19 cellular contexts compared by ENCODE assay signal in genomic region chr11:75305993-75306392, GRCh38. TPM values are rescaled to one million over a fixed set of nuclear protein-coding genes. Genes with fewer than 3 reads are reported as not detected.
DNase-seq lines count a peak whose midpoint lies in the region; ATAC-seq and TF ChIP-seq lines count a peak whose summit lies in the region.
"Had no signal": no experiment of that assay in that cellular context is flagged by ENCODE, and none has a peak within 500 bp of the region (broad histone marks: within the 10 kb centered on the region; RNA-seq: fewer than 3 reads in every experiment).

No MANE protein-coding gene starts in this region.

- H3K4me1 ChIP-seq in lung (ENCODE audit: control insufficient read depth in 2 of 2, insufficient read depth in 2 of 2, low read length in 2 of 2) (peaks cover 0 to 51% of the 10 kb centered on the region in 2 donors), spleen (peaks cover 3 to 93% (median 44%) of the 10 kb centered on the region in 6 donors)
- H3K4me1 ChIP-seq: breast epithelium had no signal

- TF ChIP-seq CTCF in dorsolateral prefrontal cortex (IDR thresholded peaks at IDR 0.05 in 54 of 56, conservative IDR thresholded peaks at IDR 0.05 in 2 of 56; ENCODE audit: low read depth in 1 of 56, partially characterized antibody in 56 of 56) (no peak), lung (IDR thresholded peaks at IDR 0.05; ENCODE audit: control extremely low read depth, extremely low read depth) (no peak), spleen (IDR thresholded peaks at IDR 0.05 in 8 of 11, conservative IDR thresholded peaks at IDR 0.05 in 3 of 11) (no peak)

- peak overlapping the region; percentile 84 for H3K27ac Mint-ChIP-seq in T-helper 17 cell
- no peak overlapping the region for H3K27ac Mint-ChIP-seq in activated T-helper 1 cell treated with anti-CD3 and anti-CD28 coated beads, Interleukin-12 subunit alpha, Interleukin-12 subunit beta, Interleukin-2, Interleukin-4 antibody, amounts not matched to agents 30 ng/mL and 10 ng/mL and 1 ng/mL, durations not matched to agents 14 hours and 24 hours and 36 hours

- no peak for DNase-seq in T-helper 17 cell
- peak in 2 of 10 donors; percentile 24 to 39 for DNase-seq in dorsolateral prefrontal cortex
- DNase-seq in lung (ENCODE audit: low spot score): no peak
- no peak for DNase-seq in spleen
- no peak for DNase-seq in activated T-helper 1 cell treated with anti-CD3 and anti-CD28 coated beads, Interleukin-12 subunit alpha, Interleukin-12 subunit beta, Interleukin-2, Interleukin-4 antibody, amounts not matched to agents 30 ng/mL and 10 ng/mL and 1 ng/mL, durations not matched to agents 14 hours and 24 hours and 36 hours (ENCODE audit: low spot score)
- DNase-seq: activated CD4-positive, CD25-positive, alpha-beta regulatory T cell; activated naive CD4-positive, alpha-beta T cell treated with anti-CD3 and anti-CD28 coated beads, Interleukin-2, amount 50 U/mL, for 16 hours; BE2C; DMS 273 treated with DMSO at 0.1 percent for 48 hours; effector CD4-positive, alpha-beta T cell; H7; left lung; NCI-H1417 treated with DMSO at 0.1 percent for 48 hours; retina had no signal

- H3K27me3 ChIP-seq in dorsolateral prefrontal cortex (no peaks in the 10 kb centered on the region), lung (ENCODE audit: control insufficient read depth, insufficient read depth) (no peaks in the 10 kb centered on the region), spleen (replicated peaks in 1 of 7) (no peaks in the 10 kb centered on the region)
- H3K27me3 ChIP-seq: BE2C, breast epithelium, left lung had no signal

- no peak overlapping the region for H3K4me3 Mint-ChIP-seq in T-helper 17 cell
- no peak overlapping the region for H3K4me3 Mint-ChIP-seq in activated T-helper 1 cell treated with anti-CD3 and anti-CD28 coated beads, Interleukin-12 subunit alpha, Interleukin-12 subunit beta, Interleukin-2, Interleukin-4 antibody, amounts not matched to agents 30 ng/mL and 10 ng/mL and 1 ng/mL, durations not matched to agents 14 hours and 24 hours and 36 hours
- H3K4me3 Mint-ChIP-seq: nephron had no signal

- H3K9me3 ChIP-seq in T-helper 17 cell (ENCODE audit: control insufficient read depth, low read length, poor library complexity, severe bottlenecking) (no peaks in the 10 kb centered on the region), lung (ENCODE audit: control insufficient read depth in 2 of 2, insufficient read depth in 1 of 2, low read length in 1 of 2) (no peaks in the 10 kb centered on the region), spleen (no peaks in the 10 kb centered on the region)
- H3K9me3 ChIP-seq: BE2C, breast epithelium, left lung, thoracic aorta had no signal

- H3K36me3 Mint-ChIP-seq in T-helper 17 cell (ENCODE audit: low read depth): no peaks in the 10 kb centered on the region
- no peaks in the 10 kb centered on the region for H3K36me3 Mint-ChIP-seq in activated T-helper 1 cell treated with anti-CD3 and anti-CD28 coated beads, Interleukin-12 subunit alpha, Interleukin-12 subunit beta, Interleukin-2, Interleukin-4 antibody, amounts not matched to agents 30 ng/mL and 10 ng/mL and 1 ng/mL, durations not matched to agents 14 hours and 24 hours and 36 hours (ENCODE audit: low read depth)

- H3K9me3 Mint-ChIP-seq in activated T-helper 1 cell treated with anti-CD3 and anti-CD28 coated beads, Interleukin-12 subunit alpha, Interleukin-12 subunit beta, Interleukin-2, Interleukin-4 antibody, amounts not matched to agents 30 ng/mL and 10 ng/mL and 1 ng/mL, durations not matched to agents 14 hours and 24 hours and 36 hours: no peaks in the 10 kb centered on the region
- H3K9me3 Mint-ChIP-seq: nephron had no signal

- WGBS in lung, 2 donors: 61 to 82% methylated on average over 6 of the region's 6 CpGs
- WGBS in spleen, 5 donors: 66 to 90% (median 71%) methylated on average over 6 of the region's 6 CpGs

- TF ChIP-seq POLR2A in spleen (IDR thresholded peaks at IDR 0.05): no peak

- intact Hi-C loops in dorsolateral prefrontal cortex (cut with DNase I) (no loop called here), spleen (cut with DNase I; ENCODE audit: low total_unique reads) (no loop called here)
- intact Hi-C loops in activated T-helper 1 cell treated with anti-CD3 and anti-CD28 coated beads, Interleukin-12 subunit alpha, Interleukin-12 subunit beta, Interleukin-2, Interleukin-4 antibody, amounts not matched to agents 30 ng/mL and 10 ng/mL and 1 ng/mL, durations not matched to agents 14 hours and 24 hours and 36 hours (cut with micrococcal nuclease): no loop called here

- H3K27ac ChIP-seq in dorsolateral prefrontal cortex (peak overlapping the region in 56 of 59 donors; percentile 2 to 100 (median 94)), lung (ENCODE audit: low read depth in 1 of 2, low read length in 1 of 2) (peak overlapping the region; percentile 4 to 86), spleen (peak overlapping the region; percentile 9 to 75 (median 66))
- H3K27ac ChIP-seq: thoracic aorta had no signal

- H3K4me3 ChIP-seq in dorsolateral prefrontal cortex (no peak overlapping the region), lung (no peak overlapping the region), spleen (peak overlapping the region in 6 of 8 donors; percentile 1 to 50 (median 26))
- H3K4me3 ChIP-seq: breast epithelium, thoracic aorta had no signal

- H3K36me3 ChIP-seq in lung (ENCODE audit: control insufficient read depth in 2 of 2, insufficient read depth in 2 of 2, low read length in 2 of 2) (peaks cover 0 to 22% of the 10 kb centered on the region in 2 donors), spleen (peaks cover 0 to 23% (median 0%) of the 10 kb centered on the region in 6 donors)
- H3K36me3 ChIP-seq: breast epithelium, thoracic aorta had no signal

- H3K4me1 Mint-ChIP-seq in T-helper 17 cell: peaks cover 17% of the 10 kb centered on the region
- H3K4me1 Mint-ChIP-seq in activated T-helper 1 cell treated with anti-CD3 and anti-CD28 coated beads, Interleukin-12 subunit alpha, Interleukin-12 subunit beta, Interleukin-2, Interleukin-4 antibody, amounts not matched to agents 30 ng/mL and 10 ng/mL and 1 ng/mL, durations not matched to agents 14 hours and 24 hours and 36 hours (ENCODE audit: low read depth): peaks cover 5% of the 10 kb centered on the region
- H3K4me1 Mint-ChIP-seq: nephron had no signal

- ATAC-seq in T-helper 17 cell: no peak
- ATAC-seq in lung (ENCODE audit: insufficient read depth, low FRiP score): no peak
- no peak for ATAC-seq in GM18858 (IDR thresholded peaks at IDR 0.05; ENCODE audit: unreplicated experiment)
- ATAC-seq in HG03457 (IDR thresholded peaks at IDR 0.05; ENCODE audit: unreplicated experiment): no peak
- ATAC-seq: left lung had no signal

- H3K27me3 Mint-ChIP-seq in T-helper 17 cell: no peaks in the 10 kb centered on the region
- H3K27me3 Mint-ChIP-seq in activated T-helper 1 cell treated with anti-CD3 and anti-CD28 coated beads, Interleukin-12 subunit alpha, Interleukin-12 subunit beta, Interleukin-2, Interleukin-4 antibody, amounts not matched to agents 30 ng/mL and 10 ng/mL and 1 ng/mL, durations not matched to agents 14 hours and 24 hours and 36 hours (ENCODE audit: insufficient read depth): no peaks in the 10 kb centered on the region

RNA-seq across cellular contexts. Expression of gene ARRB1, which starts 45.5 kb away (rescaled TPM):
- 10 to 100 TPM; 26.3 to 39.6 TPM for total RNA-seq in T-helper 17 cell
- 100 to 1,000 TPM; 117 to 225 (median 167) TPM for total RNA-seq in dorsolateral prefrontal cortex
- total RNA-seq in lung: 100 to 1,000 TPM in 1 of 2 donors, 10 to 100 TPM in 1; 64.4 to 145 TPM
- polyA plus RNA-seq in lung: 10 to 100 TPM; 39.8 to 46.0 TPM
- total RNA-seq in spleen: 100 to 1,000 TPM in 3 of 7 donors, 10 to 100 TPM in 4; 77.7 to 139 (median 84.8) TPM
- polyA plus RNA-seq in spleen: 10 to 100 TPM; 11.6 to 49.3 (median 13.1) TPM
- 15.3 and 16.0 TPM in 2 replicates for total RNA-seq in activated T-helper 1 cell treated with anti-CD3 and anti-CD28 coated beads, Interleukin-12 subunit alpha, Interleukin-12 subunit beta, Interleukin-2, Interleukin-4 antibody, amounts not matched to agents 30 ng/mL and 10 ng/mL and 1 ng/mL, durations not matched to agents 14 hours and 24 hours and 36 hours

Comparison
In these comparisons a context has a peak if more than half of its experiments do, and no peak if none do; other contexts are left out.
1. H3K4me3 ChIP-seq: peak in spleen (6 of 8); none in dorsolateral prefrontal cortex (0 of 59) and lung (single experiment).
2. Peak in every context shown above with its lines, with median percentiles within 50 percentile points of each other: H3K27ac ChIP-seq.